In the genomic region with DNA sequence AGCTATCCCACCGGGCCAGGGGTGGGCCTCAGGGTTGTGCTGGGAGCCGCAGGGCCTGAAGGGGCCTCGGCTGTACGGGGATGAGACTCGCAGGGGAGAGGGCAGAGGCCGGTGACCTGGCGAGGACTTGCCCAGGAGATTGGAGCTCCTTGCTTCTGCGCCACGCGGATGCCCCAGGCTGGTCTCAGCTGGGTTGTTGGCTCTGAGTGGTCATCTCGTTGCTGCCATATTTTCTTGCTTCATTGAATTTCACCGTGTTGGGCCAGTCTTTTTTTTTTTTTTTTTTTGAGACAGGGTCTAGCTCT, we compare ENCODE assay signal across 22 cellular contexts.
DNase-seq lines count a peak whose midpoint lies in the region; ATAC-seq and TF ChIP-seq lines count a peak whose summit lies in the region.
"Had no signal": no experiment of that assay in that cellular context is flagged by ENCODE, and none has a peak within 500 bp of the region (broad histone marks: within the 10 kb centered on the region; RNA-seq: fewer than 3 reads in every experiment).

No MANE protein-coding gene starts in this region.

- no peak for TF ChIP-seq CTCF in right lobe of liver (IDR thresholded peaks at IDR 0.05)
- no peak for TF ChIP-seq CTCF in type B pancreatic cell (conservative IDR thresholded peaks at IDR 0.05)

- peak; percentile 8 for DNase-seq in activated naive CD4-positive, alpha-beta T cell treated with anti-CD3 and anti-CD28 coated beads, Interleukin-2, amount 10 ng/mL, durations not matched to agents 7 days and 5 days
- DNase-seq in activated naive CD4-positive, alpha-beta T cell treated with Interleukin-2 at 50 U/mL for 16 hours, result no peak
- DNase-seq in SK-N-MC (ENCODE audit: low read depth, low spot score) (no peak), right lobe of liver (peak; percentile 19 to 42 (median 34)), type B pancreatic cell (ENCODE audit: extremely low spot score, unreplicated experiment) (peak; percentile 45), NCI-H128 (lab: John Stamatoyannopoulos, UW; ENCODE audit: unreplicated experiment) (no peak), iPS-NIHi11 (ENCODE audit: low spot score) (no peak), pons (ENCODE audit: low spot score) (no peak)
- DNase-seq: activated CD4-positive, alpha-beta memory T cell treated with anti-CD3 and anti-CD28 coated beads for 36 hours; foreskin keratinocyte; KG1; mesendoderm; MV-4-11; NCI-H1694 treated with DMSO at 0.1 percent for 48 hours; NCI-H774; OCI-M1; SIG-M5 had no signal

- no peaks in the 10 kb centered on the region for H3K27me3 ChIP-seq in right lobe of liver
- H3K27me3 ChIP-seq: breast epithelium, foreskin keratinocyte had no signal

- H3K36me3 ChIP-seq in SK-N-MC (ENCODE audit: insufficient read depth, low read length) (peaks cover 62% of the 10 kb centered on the region), right lobe of liver (peaks cover 0 to 26% (median 5%) of the 10 kb centered on the region in 4 donors)
- H3K36me3 ChIP-seq: breast epithelium had no signal

- intact Hi-C loops in right lobe of liver (cut with DNase I), result no loop called here

- CTCF ChIA-PET in activated naive CD4-positive, alpha-beta T cell treated with anti-CD3 and anti-CD28 coated beads, Interleukin-2, amount 10 ng/mL, durations not matched to agents 7 days and 5 days (lab: Charles Lee), result interaction anchor here (2.9 kb wide), 1 partner anchor 151 kb away, joined by 9 read pairs; no protein-coding TSS in a partner anchor

- H3K27me3 Mint-ChIP-seq in activated naive CD4-positive, alpha-beta T cell treated with anti-CD3 and anti-CD28 coated beads, Interleukin-2, amount 10 ng/mL, durations not matched to agents 7 days and 5 days, result no peaks in the 10 kb centered on the region
- no peaks in the 10 kb centered on the region for H3K27me3 Mint-ChIP-seq in type B pancreatic cell
- H3K27me3 Mint-ChIP-seq: activated CD4-positive, alpha-beta memory T cell treated with anti-CD3 and anti-CD28 coated beads for 36 hours; dendritic cell treated with granulocyte-macrophage colony-stimulating factor and Interleukin-4, amounts not matched to agents 40 ng/mL and 50 ng/mL, for 4 days; naive thymus-derived CD8-positive, alpha-beta T cell had no signal

- no peaks in the 10 kb centered on the region for H3K4me1 ChIP-seq in right lobe of liver
- H3K4me1 ChIP-seq: foreskin keratinocyte, prostate gland had no signal

- no peak for TF ChIP-seq POLR2A in right lobe of liver (IDR thresholded peaks at IDR 0.05)

- ATAC-seq in right lobe of liver, result no peak
- ATAC-seq: foreskin keratinocyte; naive thymus-derived CD8-positive, alpha-beta T cell had no signal

- H3K27ac Mint-ChIP-seq in activated naive CD4-positive, alpha-beta T cell treated with anti-CD3 and anti-CD28 coated beads, Interleukin-2, amount 10 ng/mL, durations not matched to agents 7 days and 5 days, result no peak overlapping the region
- H3K27ac Mint-ChIP-seq in type B pancreatic cell, result no peak overlapping the region
- H3K27ac Mint-ChIP-seq: activated CD4-positive, alpha-beta memory T cell treated with anti-CD3 and anti-CD28 coated beads for 36 hours; dendritic cell treated with granulocyte-macrophage colony-stimulating factor and Interleukin-4, amounts not matched to agents 40 ng/mL and 50 ng/mL, for 4 days; T-helper 1 cell treated with Interleukin-12 subunit alpha and Interleukin-12 subunit beta and Interleukin-4 antibody, amounts not matched to agents 30 μg/mL and 1 μg/mL, for 36 hours had no signal

- H3K4me1 Mint-ChIP-seq in activated naive CD4-positive, alpha-beta T cell treated with anti-CD3 and anti-CD28 coated beads, Interleukin-2, amount 10 ng/mL, durations not matched to agents 7 days and 5 days, result no peaks in the 10 kb centered on the region
- no peaks in the 10 kb centered on the region for H3K4me1 Mint-ChIP-seq in type B pancreatic cell (ENCODE audit: unreplicated experiment)

- no peaks in the 10 kb centered on the region for H3K9me3 Mint-ChIP-seq in activated naive CD4-positive, alpha-beta T cell treated with anti-CD3 and anti-CD28 coated beads, Interleukin-2, amount 10 ng/mL, durations not matched to agents 7 days and 5 days
- H3K9me3 Mint-ChIP-seq in type B pancreatic cell, result no peaks in the 10 kb centered on the region
- H3K9me3 Mint-ChIP-seq: activated CD4-positive, alpha-beta memory T cell treated with anti-CD3 and anti-CD28 coated beads for 36 hours; dendritic cell treated with granulocyte-macrophage colony-stimulating factor and Interleukin-4, amounts not matched to agents 40 ng/mL and 50 ng/mL, for 4 days; naive thymus-derived CD8-positive, alpha-beta T cell; T-helper 1 cell treated with Interleukin-12 subunit alpha and Interleukin-12 subunit beta and Interleukin-4 antibody, amounts not matched to agents 30 μg/mL and 1 μg/mL, for 36 hours had no signal

- no peak overlapping the region for H3K4me3 Mint-ChIP-seq in activated naive CD4-positive, alpha-beta T cell treated with anti-CD3 and anti-CD28 coated beads, Interleukin-2, amount 10 ng/mL, durations not matched to agents 7 days and 5 days
- H3K4me3 Mint-ChIP-seq in type B pancreatic cell, result no peak overlapping the region
- H3K4me3 Mint-ChIP-seq: activated CD4-positive, alpha-beta memory T cell treated with anti-CD3 and anti-CD28 coated beads for 36 hours; dendritic cell treated with granulocyte-macrophage colony-stimulating factor and Interleukin-4, amounts not matched to agents 40 ng/mL and 50 ng/mL, for 4 days; naive thymus-derived CD8-positive, alpha-beta T cell; T-helper 1 cell treated with Interleukin-12 subunit alpha and Interleukin-12 subunit beta and Interleukin-4 antibody, amounts not matched to agents 30 μg/mL and 1 μg/mL, for 36 hours had no signal

- H3K9me3 ChIP-seq in SK-N-MC (ENCODE audit: low read depth, low read length) (no peaks in the 10 kb centered on the region), right lobe of liver (no peaks in the 10 kb centered on the region)
- H3K9me3 ChIP-seq: breast epithelium, prostate gland had no signal

- peaks cover 52% of the 10 kb centered on the region for H3K36me3 Mint-ChIP-seq in activated naive CD4-positive, alpha-beta T cell treated with anti-CD3 and anti-CD28 coated beads, Interleukin-2, amount 10 ng/mL, durations not matched to agents 7 days and 5 days
- peaks cover 12% of the 10 kb centered on the region for H3K36me3 Mint-ChIP-seq in type B pancreatic cell

- H3K9ac ChIP-seq in SK-N-MC (ENCODE audit: insufficient read length), result no peak overlapping the region

- H3K4me3 ChIP-seq in SK-N-MC, result no peak overlapping the region
- no peak overlapping the region for H3K4me3 ChIP-seq in right lobe of liver
- H3K4me3 ChIP-seq: breast epithelium, prostate gland had no signal

- H3K27ac ChIP-seq in SK-N-MC (peak overlapping the region; percentile 81; the same call in 1 of the 2 replicates), right lobe of liver (no peak overlapping the region)
- H3K27ac ChIP-seq: foreskin keratinocyte, prostate gland had no signal

- whole genome bisulfite sequencing in right lobe of liver (ENCODE audit: insufficient coverage, low coverage, low lambda C conversion rate, missing lambda C conversion rate), result 100% methylated on average over 1 of the region's 12 CpGs

Comparison
In these comparisons a context has a peak if more than half of its experiments do, and no peak if none do; other contexts are left out.
1. DNase-seq: peak in activated naive CD4-positive, alpha-beta T cell treated with anti-CD3 and anti-CD28 coated beads, Interleukin-2, amount 10 ng/mL, durations not matched to agents 7 days and 5 days (single experiment), right lobe of liver (3 of 3) and type B pancreatic cell (single experiment); none in activated naive CD4-positive, alpha-beta T cell treated with Interleukin-2 at 50 U/mL for 16 hours (single experiment), SK-N-MC (single experiment), NCI-H128 (single experiment), iPS-NIHi11 (single experiment) and pons (single experiment).